ENCODE assay signal across 21 cellular contexts in the genomic region with DNA sequence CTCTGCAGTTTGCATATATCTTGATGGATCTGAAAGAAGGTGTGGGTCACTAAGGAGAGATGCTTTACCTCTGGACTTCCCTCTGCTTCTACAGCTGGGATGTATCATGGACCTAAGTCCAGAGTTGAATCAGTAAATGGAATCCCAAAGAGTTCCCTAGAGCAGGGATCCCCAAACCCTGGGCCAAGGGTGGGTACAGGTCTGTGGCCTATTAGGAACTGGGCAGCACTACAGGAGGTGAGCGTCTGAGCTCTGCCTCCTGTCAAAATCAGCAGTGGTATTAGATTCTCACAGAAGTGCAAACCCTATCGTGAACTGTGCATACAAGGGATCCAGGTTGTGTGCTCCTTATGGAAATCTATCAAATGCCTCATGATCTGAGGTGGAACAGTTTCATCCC. TPM values are rescaled to one million over a fixed set of nuclear protein-coding genes. Genes with fewer than 3 reads are reported as not detected.
DNase-seq lines count a peak whose midpoint lies in the region; ATAC-seq and TF ChIP-seq lines count a peak whose summit lies in the region.
"Had no signal": no experiment of that assay in that cellular context is flagged by ENCODE, and none has a peak within 500 bp of the region (broad histone marks: within the 10 kb centered on the region; RNA-seq: fewer than 3 reads in every experiment).

No MANE protein-coding gene starts in this region.

- no peaks in the 10 kb centered on the region for H3K27me3 Mint-ChIP-seq in nephron (ENCODE audit: low read depth)
- H3K27me3 Mint-ChIP-seq: CD4-positive, alpha-beta memory T cell had no signal

- H3K4me1 Mint-ChIP-seq in nephron = peaks cover 59% of the 10 kb centered on the region

- peaks cover 10% of the 10 kb centered on the region for H3K36me3 Mint-ChIP-seq in nephron (ENCODE audit: low read depth)

- no peaks in the 10 kb centered on the region for H3K9me3 Mint-ChIP-seq in nephron

- H3K4me3 ChIP-seq in heart left ventricle (no peak overlapping the region), HEK293 (ENCODE audit: low read depth, low read length) (no peak overlapping the region), testis (no peak overlapping the region)
- H3K4me3 ChIP-seq: BLaER1 treated with 17β-estradiol and CSF1 and Interleukin-3, amounts not matched to agents 10 nM and 100 nM; HAP-1 had no signal

- H3K9me3 ChIP-seq in heart left ventricle = no peaks in the 10 kb centered on the region
- H3K9me3 ChIP-seq in HEK293 (ENCODE audit: control insufficient read depth, insufficient read depth, low read depth, low read length) = no peaks in the 10 kb centered on the region
- H3K9me3 ChIP-seq in testis = no peaks in the 10 kb centered on the region
- H3K9me3 ChIP-seq: BE2C, HAP-1 had no signal

- POLR2A ChIA-PET in HEK293 (lab: Yijun Ruan, JAX) = no interaction called here

- H3K36me3 ChIP-seq in heart left ventricle = no peaks in the 10 kb centered on the region
- H3K36me3 ChIP-seq in HEK293 (ENCODE audit: control insufficient read depth in 2 of 2, insufficient read depth in 1 of 2, low read length in 2 of 2) = no peaks in the 10 kb centered on the region
- H3K36me3 ChIP-seq in testis (ENCODE audit: low read depth, missing control alignments) = no peaks in the 10 kb centered on the region
- H3K36me3 ChIP-seq: BE2C; BLaER1 treated with 17β-estradiol and CSF1 and Interleukin-3, amounts not matched to agents 10 nM and 100 nM; HAP-1 had no signal

- H3K4me3 Mint-ChIP-seq in nephron = no peak overlapping the region
- H3K4me3 Mint-ChIP-seq: CD14-positive monocyte had no signal

- intact Hi-C loops in left ventricle myocardium superior (cut with micrococcal nuclease) = no loop called here
- intact Hi-C loops in heart left ventricle (cut with DNase I) = no loop called here
- intact Hi-C loops in testis (cut with DNase I; ENCODE audit: low total_unique reads) = no loop called here

- DNase-seq in left ventricle myocardium superior (peak; percentile 7), heart left ventricle (no peak), testis (no peak), NCI-H1417 treated with DMSO at 0.1 percent for 48 hours (lab: John Stamatoyannopoulos, UW) (no peak)
- DNase-seq: BE2C; Calu3; CD4-positive, alpha-beta memory T cell; COR-L47; DMS53; DMS79 treated with DMSO at 0.1 percent for 48 hours; GF-D8; GOT3 had no signal

- H3K27ac ChIP-seq in heart left ventricle = no peak overlapping the region
- H3K27ac ChIP-seq in HEK293 (ENCODE audit: extremely low read depth, low read depth, low read length) = no peak overlapping the region
- no peak overlapping the region for H3K27ac ChIP-seq in testis
- H3K27ac ChIP-seq: 22Rv1; BLaER1 treated with 17β-estradiol and CSF1 and Interleukin-3, amounts not matched to agents 10 nM and 100 nM had no signal

- no peak for TF ChIP-seq POLR2A in heart left ventricle (IDR thresholded peaks at IDR 0.05)
- no peak for TF ChIP-seq POLR2A in testis (IDR thresholded peaks at IDR 0.05)

- TF ChIP-seq CTCF in heart left ventricle (IDR thresholded peaks at IDR 0.05) (no peak), HEK293 (tag by site-specific recombination; IDR thresholded peaks at IDR 0.05) (no peak), nephron (IDR thresholded peaks at IDR 0.05; ENCODE audit: unreplicated experiment in 3 of 3) (no peak), testis (IDR thresholded peaks at IDR 0.05) (no peak)

- WGBS in heart left ventricle, 4 donors = 94 to 100% (median 98%) methylated on average over 2 of the region's 2 CpGs
- 94 to 100% methylated on average over 2 of the region's 2 CpGs for WGBS in testis, 2 donors

- no peak for ATAC-seq in left ventricle myocardium superior
- no peak for ATAC-seq in heart left ventricle
- no peak for ATAC-seq in GM18868 (IDR thresholded peaks at IDR 0.05; ENCODE audit: unreplicated experiment)

- H3K27ac Mint-ChIP-seq in nephron = peak overlapping the region in 2 of 3 experiments; percentile 16 to 98

- CTCF ChIA-PET in HEK293 (lab: Yijun Ruan, JAX) = no interaction called here

- H3K27me3 ChIP-seq in heart left ventricle (no peaks in the 10 kb centered on the region), testis (no peaks in the 10 kb centered on the region)
- H3K27me3 ChIP-seq: BE2C; BLaER1 treated with 17β-estradiol and CSF1 and Interleukin-3, amounts not matched to agents 10 nM and 100 nM had no signal

- H3K4me1 ChIP-seq in heart left ventricle = peaks cover 0 to 30% (median 11%) of the 10 kb centered on the region in 12 donors
- peaks cover 3% of the 10 kb centered on the region; the same call in 1 of the 2 replicates for H3K4me1 ChIP-seq in HEK293 (ENCODE audit: control insufficient read depth, insufficient read depth, low read length)
- peaks cover 35% of the 10 kb centered on the region for H3K4me1 ChIP-seq in testis
- H3K4me1 ChIP-seq: BE2C, HAP-1 had no signal

TF ChIP-seq in HEK293, 187 proteins besides CTCF, POLR2A, EP300 and RAD21:
- TF ChIP-seq ZNF768 (tag by site-specific recombination; IDR thresholded peaks at IDR 0.05) (no peak), ZNF549 (tag by site-specific recombination; IDR thresholded peaks at IDR 0.05) (peak; percentile 96)

RNA-seq across cellular contexts. Expression of a gene that starts 39.3 kb away (rescaled TPM):
- total RNA-seq in left ventricle myocardium superior = 0.59 TPM
- total RNA-seq in heart left ventricle = 1 to 10 TPM in 1 of 9 donors, under 1 TPM in 8; 0.05 to 1.0 (median 0.26) TPM
- polyA plus RNA-seq in heart left ventricle = under 1 TPM; 0.23 to 0.32 TPM
- total RNA-seq in testis = 10 to 100 TPM in 1 of 2 donors, 1 to 10 TPM in 1; 8.4 to 14.4 TPM
- polyA plus RNA-seq in testis (ENCODE audit: insufficient read depth, low read depth, low replicate concordance) = 5.9 TPM
- total RNA-seq: G401 had no signal
- polyA plus RNA-seq: AG04450, CD14-positive monocyte had no signal
